In genomic region chr4:189940178-189941004, GRCh38 we compare ENCODE assay signal across 1 cellular context.
A peak's percentile ranks its signal among the peaks of the same experiment; 100 is the strongest.
TF ChIP-seq lines count a peak whose summit lies in the region.

Gene FRG1 (plus strand): TSS chr4:189940872. CDS start chr4:189941010, 138 bp downstream.

TF ChIP-seq in HepG2, 621 proteins besides CTCF, POLR2A, EP300 and RAD21 (continued from another document and continues in another):
- TF ChIP-seq SKIL (CRISPR knock-in tag; IDR thresholded peaks at IDR 0.05; ENCODE audit: borderline replicate concordance) (no peak), ISX (CRISPR knock-in tag; conservative IDR thresholded peaks at IDR 0.05) (peak; percentile 72; the same call in 1 of the 2 replicates), ZBTB26 (CRISPR knock-in tag; IDR thresholded peaks at IDR 0.05; ENCODE audit: borderline replicate concordance) (peak; percentile 61; the same call in 1 of the 2 replicates), MAFG (CRISPR knock-in tag; IDR thresholded peaks at IDR 0.05) (no peak), ZBTB42 (CRISPR knock-in tag; IDR thresholded peaks at IDR 0.05) (peak; percentile 82; the same call in 1 of the 2 replicates), ZBTB21 (CRISPR knock-in tag; IDR thresholded peaks at IDR 0.05) (no peak), SP1 (IDR thresholded peaks at IDR 0.05) (no peak), SP1 (CRISPR knock-in tag; IDR thresholded peaks at IDR 0.05) (peak; percentile 67; the same call in 1 of the 2 replicates), KLF6 (CRISPR knock-in tag; IDR thresholded peaks at IDR 0.05) (peak; percentile 94), ZNF841 (CRISPR knock-in tag; IDR thresholded peaks at IDR 0.05; ENCODE audit: borderline replicate concordance) (no peak), ZFP90 (CRISPR knock-in tag; IDR thresholded peaks at IDR 0.05; ENCODE audit: borderline replicate concordance) (peak; percentile 95; the same call in 1 of the 2 replicates), NFIC (IDR thresholded peaks at IDR 0.05; ENCODE audit: low read length) (peak; percentile 24; the same call in 1 of the 2 replicates), ZNF691 (CRISPR knock-in tag; IDR thresholded peaks at IDR 0.05; ENCODE audit: borderline replicate concordance, low read depth) (peak; percentile 95; the same call in 1 of the 2 replicates), CC2D1A (CRISPR knock-in tag; IDR thresholded peaks at IDR 0.05) (no peak), ZUFSP (CRISPR knock-in tag; IDR thresholded peaks at IDR 0.05; ENCODE audit: borderline replicate concordance) (no peak), ZNF18 (CRISPR knock-in tag; IDR thresholded peaks at IDR 0.05; ENCODE audit: insufficient replicate concordance) (no peak), FOXC1 (CRISPR knock-in tag; IDR thresholded peaks at IDR 0.05; ENCODE audit: borderline replicate concordance) (peak; percentile 87; the same call in 1 of the 2 replicates), HOXD1 (CRISPR knock-in tag; IDR thresholded peaks at IDR 0.05) (peak; percentile 61; the same call in 1 of the 2 replicates), HBP1 (CRISPR knock-in tag; IDR thresholded peaks at IDR 0.05; ENCODE audit: low read depth) (peak; percentile 91), THAP9 (CRISPR knock-in tag; IDR thresholded peaks at IDR 0.05; ENCODE audit: borderline replicate concordance) (peak; percentile 84; the same call in 1 of the 2 replicates), U2AF1 (optimal IDR thresholded peaks at IDR 0.05; ENCODE audit: low read depth, low read length) (no peak), ATRX (CRISPR knock-in tag; IDR thresholded peaks at IDR 0.05; ENCODE audit: borderline replicate concordance) (no peak), SNAI1 (CRISPR knock-in tag; IDR thresholded peaks at IDR 0.05; ENCODE audit: borderline replicate concordance) (no peak), PREB (CRISPR knock-in tag; IDR thresholded peaks at IDR 0.05) (no peak), ZNF768 (CRISPR knock-in tag; IDR thresholded peaks at IDR 0.05) (peak; percentile 76), ZNF609 (CRISPR knock-in tag; IDR thresholded peaks at IDR 0.05; ENCODE audit: borderline replicate concordance) (peak; percentile 12; the same call in 1 of the 2 replicates), MYPOP (CRISPR knock-in tag; IDR thresholded peaks at IDR 0.05) (peak; percentile 70; the same call in 1 of the 2 replicates), HMGA1 (CRISPR knock-in tag; conservative IDR thresholded peaks at IDR 0.05) (no peak), RFXANK (CRISPR knock-in tag; IDR thresholded peaks at IDR 0.05) (peak; percentile 92; the same call in 1 of the 2 replicates), ELF1 (CRISPR knock-in tag; IDR thresholded peaks at IDR 0.05) (peak; percentile 99), GABPA (IDR thresholded peaks at IDR 0.05; ENCODE audit: low read depth, low read length) (peak; percentile 61), GABPA (CRISPR knock-in tag; IDR thresholded peaks at IDR 0.05; ENCODE audit: low read depth) (peak; percentile 93), REXO4 (CRISPR knock-in tag; IDR thresholded peaks at IDR 0.05; ENCODE audit: borderline replicate concordance) (no peak), TCF7 (IDR thresholded peaks at IDR 0.05; ENCODE audit: low read depth) (no peak)
